In genomic region chr12:87020071-87020470, GRCh38 we compare ENCODE assay signal across 19 cellular contexts.
A peak's percentile ranks its signal among the peaks of the same experiment; 100 is the strongest.
DNase-seq lines count a peak whose midpoint lies in the region; ATAC-seq and TF ChIP-seq lines count a peak whose summit lies in the region.
"Had no signal": no experiment of that assay in that cellular context is flagged by ENCODE, and none has a peak within 500 bp of the region (broad histone marks: within the 10 kb centered on the region; RNA-seq: fewer than 3 reads in every experiment).

No MANE protein-coding gene starts in this region.

- CTCF ChIA-PET in MCF 10A (lab: Yijun Ruan, JAX) (interaction anchor here (0.6 kb wide), 1 partner anchor 829 kb away, joined by 3 read pairs; no protein-coding TSS in a partner anchor), mammary epithelial cell (lab: Charles Lee; ENCODE audit: low non-redundant PET) (no interaction called here)

- ATAC-seq in stimulated activated naive CD8-positive, alpha-beta T cell treated with anti-CD3 and anti-CD28 coated beads, Interleukin-15, amount 100 ng/mL, for 72 hours: no peak

- no peaks in the 10 kb centered on the region for H3K4me1 Mint-ChIP-seq in MCF 10A (ENCODE audit: insufficient read depth, unreplicated experiment)
- no peaks in the 10 kb centered on the region for H3K4me1 Mint-ChIP-seq in stimulated activated naive CD8-positive, alpha-beta T cell treated with anti-CD3 and anti-CD28 coated beads, Interleukin-15, amount 100 ng/mL, for 72 hours
- H3K4me1 Mint-ChIP-seq: H9, IgD-negative memory B cell had no signal

- no peaks in the 10 kb centered on the region for H4K20me1 ChIP-seq in mammary epithelial cell (ENCODE audit: insufficient read depth, low read length)

- no peaks in the 10 kb centered on the region for H3K4me1 ChIP-seq in mammary epithelial cell (ENCODE audit: insufficient read depth, low read length)

- no peaks in the 10 kb centered on the region for H3K36me3 Mint-ChIP-seq in MCF 10A (ENCODE audit: insufficient read depth, unreplicated experiment)
- H3K36me3 Mint-ChIP-seq: IgD-negative memory B cell had no signal

- H2AFZ ChIP-seq in mammary epithelial cell (ENCODE audit: low read depth, low read length): no peak overlapping the region

- H3K27me3 Mint-ChIP-seq in MCF 10A (ENCODE audit: insufficient read depth, unreplicated experiment): no peaks in the 10 kb centered on the region
- no peaks in the 10 kb centered on the region for H3K27me3 Mint-ChIP-seq in stimulated activated naive CD8-positive, alpha-beta T cell treated with anti-CD3 and anti-CD28 coated beads, Interleukin-15, amount 100 ng/mL, for 72 hours
- H3K27me3 Mint-ChIP-seq: IgD-negative memory B cell had no signal

- no peak overlapping the region for H3K27ac ChIP-seq in mammary epithelial cell (ENCODE audit: insufficient read depth, low read depth, low read length)

- H3K4me3 ChIP-seq in mammary epithelial cell (replicated peaks in 1 of 3; ENCODE audit: insufficient read depth in 1 of 3, low read depth in 2 of 3, low read length in 3 of 3) (no peak overlapping the region), fibroblast of the aortic adventitia (ENCODE audit: low read depth, low read length) (no peak overlapping the region)

- no peaks in the 10 kb centered on the region for H3K27me3 ChIP-seq in mammary epithelial cell (ENCODE audit: insufficient read depth, low read length)

- H3K79me2 ChIP-seq in mammary epithelial cell (ENCODE audit: insufficient read depth, low read length): no peaks in the 10 kb centered on the region

- no peak overlapping the region for H3K4me3 Mint-ChIP-seq in MCF 10A (ENCODE audit: unreplicated experiment)
- no peak overlapping the region for H3K4me3 Mint-ChIP-seq in stimulated activated naive CD8-positive, alpha-beta T cell treated with anti-CD3 and anti-CD28 coated beads, Interleukin-15, amount 100 ng/mL, for 72 hours
- H3K4me3 Mint-ChIP-seq: H9, IgD-negative memory B cell had no signal

- 67% methylated on average over 1 of the region's 1 CpG for WGBS in mammary epithelial cell (ENCODE audit: low coverage, missing lambda C conversion rate)

- peak; percentile 25 for DNase-seq in MCF 10A (ENCODE audit: unreplicated experiment)
- no peak for DNase-seq in mammary epithelial cell
- DNase-seq in NCI-H69 (lab: John Stamatoyannopoulos, UW): peak; percentile 37
- DNase-seq in fibroblast of the aortic adventitia (ENCODE audit: low read depth): peak; percentile 7
- peak; percentile 2 for DNase-seq in stromal cell of bone marrow (ENCODE audit: low read depth)
- no peak for DNase-seq in NCI-H524 treated with DMSO at 0.1 percent for 48 hours (lab: John Stamatoyannopoulos, UW)
- DNase-seq in stimulated activated naive CD8-positive, alpha-beta T cell treated with anti-CD3 and anti-CD28 coated beads, Interleukin-15, amount 100 ng/mL, for 72 hours: no peak
- no peak for DNase-seq in effector CD4-positive, alpha-beta T cell
- DNase-seq: 8988T, C1 segment of cervical spinal cord, DMS 273 treated with DMSO at 0.1 percent for 48 hours, H9, Kasumi-1, MV-4-11, NCI-H1436, NCI-H2081, NCI-H510A treated with DMSO at 0.1 percent for 48 hours, SHP77 treated with DMSO at 0.1 percent for 48 hours had no signal

- POLR2A ChIA-PET in MCF 10A (lab: Yijun Ruan, JAX): no interaction called here

- in situ Hi-C loops in mammary epithelial cell (cut with MboI; ENCODE audit: low sequenced_read_pairs in 2 of 2): no loop called here

- no peaks in the 10 kb centered on the region for H3K36me3 ChIP-seq in mammary epithelial cell (ENCODE audit: insufficient read depth, low read length)

- dilution Hi-C loops in mammary epithelial cell (cut with HindIII; ENCODE audit: low sequenced_read_pairs): no loop called here

- peaks cover 11% of the 10 kb centered on the region for H3K9me3 Mint-ChIP-seq in MCF 10A (ENCODE audit: unreplicated experiment)
- peaks cover 9 to 11% of the 10 kb centered on the region in 2 donors for H3K9me3 Mint-ChIP-seq in stimulated activated naive CD8-positive, alpha-beta T cell treated with anti-CD3 and anti-CD28 coated beads, Interleukin-15, amount 100 ng/mL, for 72 hours
- H3K9me3 Mint-ChIP-seq: H9 had no signal

- TF ChIP-seq CTCF in MCF 10A (IDR thresholded peaks at IDR 0.05; ENCODE audit: unreplicated experiment) (no peak), mammary epithelial cell (conservative IDR thresholded peaks at IDR 0.05 in 1 of 2, IDR thresholded peaks at IDR 0.05 in 1 of 2; ENCODE audit: extremely low read depth in 1 of 2, insufficient read depth in 1 of 2, low read depth in 1 of 2, low read length in 2 of 2) (no peak), fibroblast of the aortic adventitia (IDR thresholded peaks at IDR 0.05; ENCODE audit: insufficient read depth, low read length) (no peak)

- no peak overlapping the region for H3K27ac Mint-ChIP-seq in MCF 10A (ENCODE audit: low read depth, unreplicated experiment)
- H3K27ac Mint-ChIP-seq in stimulated activated naive CD8-positive, alpha-beta T cell treated with anti-CD3 and anti-CD28 coated beads, Interleukin-15, amount 100 ng/mL, for 72 hours: no peak overlapping the region
- H3K27ac Mint-ChIP-seq: H9, IgD-negative memory B cell had no signal

- no peak overlapping the region for H3K4me2 ChIP-seq in mammary epithelial cell (ENCODE audit: insufficient read depth, low read depth, low read length)

- no peaks in the 10 kb centered on the region for H3K9me3 ChIP-seq in mammary epithelial cell (replicated peaks; ENCODE audit: insufficient read depth, low read length)

- no peak overlapping the region for H3K9ac ChIP-seq in mammary epithelial cell (ENCODE audit: insufficient read depth, low read length)

- intact Hi-C loops in MCF 10A (cut with micrococcal nuclease) (no loop called here), mammary epithelial cell (cut with micrococcal nuclease) (no loop called here)

- BruUV-seq in MCF 10A (replicated peaks; lab: Mats Ljungman, UMichigan): no TSS peak
- no TSS peak for BruUV-seq in mammary epithelial cell (replicated peaks; lab: Mats Ljungman, UMichigan)

Comparison
In these comparisons a context has a peak if more than half of its experiments do, and no peak if none do; other contexts are left out.
1. DNase-seq: peak in MCF 10A (single experiment), NCI-H69 (single experiment), fibroblast of the aortic adventitia (single experiment) and stromal cell of bone marrow (single experiment); none in mammary epithelial cell (single experiment), NCI-H524 treated with DMSO at 0.1 percent for 48 hours (single experiment), stimulated activated naive CD8-positive, alpha-beta T cell treated with anti-CD3 and anti-CD28 coated beads, Interleukin-15, amount 100 ng/mL, for 72 hours (0 of 2) and effector CD4-positive, alpha-beta T cell (single experiment).